8 cellular contexts compared by ENCODE assay signal in the genomic region with DNA sequence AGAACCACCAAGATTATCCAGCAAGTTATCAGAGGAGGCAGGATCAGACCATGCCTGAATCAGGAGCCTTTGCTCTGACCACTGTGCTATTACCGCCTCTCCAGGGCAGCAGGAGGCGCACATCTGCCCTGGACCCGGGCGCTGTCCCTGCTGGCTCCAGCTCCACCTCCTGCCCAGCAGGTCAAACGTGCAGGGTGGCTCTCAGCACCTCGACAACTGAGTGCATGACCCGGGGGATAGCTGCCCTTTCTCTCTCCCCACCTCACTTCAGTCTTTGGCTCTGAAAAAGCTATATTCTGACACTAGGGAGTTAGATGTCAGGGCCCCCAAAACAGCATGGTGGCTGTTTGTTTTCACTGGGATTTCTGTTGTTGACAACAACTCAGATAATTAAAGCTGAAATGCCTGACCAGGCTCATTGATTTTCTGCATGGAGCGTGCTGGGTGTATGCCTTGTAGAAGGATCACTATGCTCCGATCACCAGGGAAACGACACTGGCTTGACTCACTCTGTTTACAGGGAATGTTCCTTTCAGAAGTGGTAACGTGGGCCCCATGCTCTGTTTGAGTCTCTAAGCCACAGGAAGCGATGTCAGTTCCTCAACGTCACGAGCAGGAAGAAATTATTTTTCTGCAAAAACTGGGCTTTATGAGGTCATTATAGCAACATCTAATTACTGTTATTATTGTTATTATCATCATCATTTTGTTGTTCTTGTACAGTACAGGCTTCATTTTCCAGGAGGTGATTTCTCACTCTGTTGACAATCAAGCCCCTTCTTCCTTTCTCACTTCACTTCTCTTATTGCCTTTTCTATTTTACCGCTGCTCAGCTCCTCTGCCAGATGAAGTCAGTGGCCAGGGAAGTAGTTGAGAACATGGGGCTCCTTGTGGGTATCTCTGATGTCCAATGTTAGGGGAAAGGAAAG.
A peak's percentile ranks its signal among the peaks of the same experiment; 100 is the strongest.
DNase-seq lines count a peak whose midpoint lies in the region; ATAC-seq and TF ChIP-seq lines count a peak whose summit lies in the region.

No MANE protein-coding gene starts in this region.

- no peaks in the 10 kb centered on the region for H4K20me1 ChIP-seq in hepatocyte (ENCODE audit: insufficient read depth, poor library complexity, severe bottlenecking)

- no peaks in the 10 kb centered on the region for H3K9me3 Mint-ChIP-seq in CD8-positive, alpha-beta T cell

- H3K4me3 ChIP-seq in CD8-positive, alpha-beta T cell (ENCODE audit: low read depth, low read length) = peak overlapping the region; percentile 33
- H3K4me3 ChIP-seq in LNCaP clone FGC (ENCODE audit: low read depth, low read length) (no peak overlapping the region), hepatocyte (no peak overlapping the region), sigmoid colon (no peak overlapping the region)

- H3K27ac Mint-ChIP-seq in CD8-positive, alpha-beta T cell = peak overlapping the region; percentile 99

- peak; percentile 60 to 90 (median 74) for DNase-seq in CD8-positive, alpha-beta T cell
- DNase-seq in LNCaP clone FGC (ENCODE audit: low read depth) (no peak), T-helper 2 cell (peak; percentile 31 to 91 (median 79)), astrocyte of the hippocampus (ENCODE audit: low read depth, low spot score) (peak; percentile 96), hepatocyte (ENCODE audit: low spot score) (peak; percentile 93), sigmoid colon (peak; percentile 96)

- peaks cover 92% of the 10 kb centered on the region for H3K4me1 Mint-ChIP-seq in CD8-positive, alpha-beta T cell (ENCODE audit: low read depth)

- H3K4me2 ChIP-seq in hepatocyte = peak overlapping the region; percentile 71

- no peaks in the 10 kb centered on the region for H3K9me2 ChIP-seq in hepatocyte (replicated peaks; ENCODE audit: insufficient read depth)

- H2AFZ ChIP-seq in hepatocyte = peak overlapping the region; percentile 7

- WGBS in hepatocyte (ENCODE audit: low lambda C conversion rate, missing lambda C conversion rate) = 15% methylated on average over 15 of the region's 15 CpGs
- 14 to 20% methylated on average over 15 of the region's 15 CpGs for WGBS in sigmoid colon, 2 donors

- H3K36me3 Mint-ChIP-seq in CD8-positive, alpha-beta T cell = no peaks in the 10 kb centered on the region

- POLR2A ChIA-PET in CD8-positive, alpha-beta T cell (lab: Charles Lee) = interaction anchor here (0.6 to 2.4 kb wide), 7 partner anchors 9 to 231 kb away, joined by 3 to 8 read pairs (median 4); partner anchors contain the start of gene PPP1CB

- H3K27me3 ChIP-seq in CD8-positive, alpha-beta T cell (ENCODE audit: insufficient read depth, low read length) = no peaks in the 10 kb centered on the region
- no peaks in the 10 kb centered on the region for H3K27me3 ChIP-seq in hepatocyte
- no peaks in the 10 kb centered on the region for H3K27me3 ChIP-seq in sigmoid colon

- no peaks in the 10 kb centered on the region for H3K36me3 ChIP-seq in CD8-positive, alpha-beta T cell (ENCODE audit: insufficient read depth, low read length)
- H3K36me3 ChIP-seq in hepatocyte (replicated peaks; ENCODE audit: insufficient read depth, low read depth) = no peaks in the 10 kb centered on the region
- H3K36me3 ChIP-seq in sigmoid colon = no peaks in the 10 kb centered on the region

- TF ChIP-seq EP300 in sigmoid colon (IDR thresholded peaks at IDR 0.05) = peak; percentile 17 to 84 (median 56)

- no peak for TF ChIP-seq CTCF in CD8-positive, alpha-beta T cell (IDR thresholded peaks at IDR 0.05)
- TF ChIP-seq CTCF in LNCaP clone FGC (IDR thresholded peaks at IDR 0.05; ENCODE audit: control insufficient read depth, extremely low read depth, insufficient read depth) (peak; percentile 71), hepatocyte (IDR thresholded peaks at IDR 0.05; ENCODE audit: poor library complexity) (peak; percentile 50), sigmoid colon (IDR thresholded peaks at IDR 0.05) (peak in 2 of 4 experiments; percentile 32)

- peaks cover 87% of the 10 kb centered on the region for H3K4me1 ChIP-seq in CD8-positive, alpha-beta T cell (ENCODE audit: insufficient read depth, low read length)
- H3K4me1 ChIP-seq in hepatocyte (ENCODE audit: insufficient read depth) (peaks cover 44% of the 10 kb centered on the region), sigmoid colon (peaks cover 0 to 63% (median 57%) of the 10 kb centered on the region in 4 donors)

- CTCF ChIA-PET in CD8-positive, alpha-beta T cell (lab: Charles Lee) = interaction anchor here (1.3 to 3.7 kb wide), 3 partner anchors 9 to 55 kb away, joined by 6 to 25 read pairs (median 6); no protein-coding TSS in a partner anchor

- H3K27ac ChIP-seq in CD8-positive, alpha-beta T cell (ENCODE audit: low read depth, low read length) = peak overlapping the region; percentile 86
- peak overlapping the region; percentile 96 for H3K27ac ChIP-seq in hepatocyte
- H3K27ac ChIP-seq in sigmoid colon = peak overlapping the region; percentile 90 to 94 (median 92)

- H3K79me2 ChIP-seq in hepatocyte = no peaks in the 10 kb centered on the region

- peak overlapping the region; percentile 68 for H3K4me3 Mint-ChIP-seq in CD8-positive, alpha-beta T cell

- no peaks in the 10 kb centered on the region for H3K27me3 Mint-ChIP-seq in CD8-positive, alpha-beta T cell (ENCODE audit: low read depth)

- H3K9me3 ChIP-seq in CD8-positive, alpha-beta T cell (ENCODE audit: low read length) = no peaks in the 10 kb centered on the region
- H3K9me3 ChIP-seq in hepatocyte (ENCODE audit: low read depth) (no peaks in the 10 kb centered on the region), sigmoid colon (no peaks in the 10 kb centered on the region)

- TF ChIP-seq POLR2A in sigmoid colon (IDR thresholded peaks at IDR 0.05) = no peak

- peak; percentile 85 for ATAC-seq in CD8-positive, alpha-beta T cell
- ATAC-seq in GM18868 (IDR thresholded peaks at IDR 0.05; ENCODE audit: unreplicated experiment) (no peak), GM21360 (IDR thresholded peaks at IDR 0.05; ENCODE audit: unreplicated experiment) (no peak)

- intact Hi-C loops in CD8-positive, alpha-beta T cell (cut with DNase I, micrococcal nuclease) = loop anchor here (1.0 to 5.0 kb wide), 9 partner anchors 8 to 1526 kb away; partner anchors contain the start of genes PPP1CB (in 1 of the 2) and YPEL5 (in 1 of the 2)
- intact Hi-C loops in sigmoid colon (cut with DNase I) = no loop called here
